8 cellular contexts compared by ENCODE assay signal in the genomic region with DNA sequence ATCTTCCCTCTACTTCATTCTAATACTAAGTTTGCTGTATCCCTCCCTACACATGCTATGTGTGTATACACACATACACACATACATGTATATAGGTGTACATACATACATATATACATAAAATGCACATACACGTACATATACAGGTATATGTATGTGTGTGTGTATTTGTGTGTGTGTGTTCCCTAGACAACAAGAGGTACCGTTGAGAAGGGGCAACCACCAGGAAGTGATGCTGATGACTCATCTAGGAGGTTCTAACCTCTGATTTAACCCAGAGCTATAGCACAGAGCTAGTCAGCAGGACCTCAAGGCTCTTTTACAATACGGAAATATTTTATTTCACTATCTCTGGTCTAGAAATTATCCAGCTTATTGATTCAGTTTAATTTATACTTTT.
DNase-seq lines count a peak whose midpoint lies in the region; ATAC-seq lines count a peak whose summit lies in the region.

No MANE protein-coding gene starts in this region.

- DNase-seq in AML-193 (lab: John Stamatoyannopoulos, UW) (peak; percentile 34 to 43), SKM-1 (lab: John Stamatoyannopoulos, UW; ENCODE audit: unreplicated experiment) (peak; percentile 46), dermis blood vessel endothelial cell (peak; percentile 94), Right ventricle myocardium superior (no peak), C1 segment of cervical spinal cord (lab: John Stamatoyannopoulos, UW) (no peak)
- peak; percentile 7 to 21 for DNase-seq in stimulated activated CD8-positive, alpha-beta memory T cell treated with anti-CD3 and anti-CD28 coated beads, Interleukin-4, amount 100 ng/mL, for 4 hours (ENCODE audit: low read depth in 2 of 2, low spot score in 1 of 2)

- peak; percentile 92 for ATAC-seq in GM18907 (IDR thresholded peaks at IDR 0.05; ENCODE audit: unreplicated experiment)
- ATAC-seq in HG03135 (IDR thresholded peaks at IDR 0.05; ENCODE audit: unreplicated experiment), result peak; percentile 95
- no peak for ATAC-seq in Right ventricle myocardium superior (ENCODE audit: poor library complexity)

- intact Hi-C loops in Right ventricle myocardium superior (cut with DNase I), result no loop called here

Comparison
In these comparisons a context has a peak if more than half of its experiments do, and no peak if none do; other contexts are left out.
1. DNase-seq: peak in AML-193 (2 of 2), SKM-1 (single experiment), dermis blood vessel endothelial cell (single experiment) and stimulated activated CD8-positive, alpha-beta memory T cell treated with anti-CD3 and anti-CD28 coated beads, Interleukin-4, amount 100 ng/mL, for 4 hours (2 of 2); none in Right ventricle myocardium superior (single experiment) and C1 segment of cervical spinal cord (0 of 14).